Comparison of ENCODE assay signal across 13 cellular contexts in the genomic region with DNA sequence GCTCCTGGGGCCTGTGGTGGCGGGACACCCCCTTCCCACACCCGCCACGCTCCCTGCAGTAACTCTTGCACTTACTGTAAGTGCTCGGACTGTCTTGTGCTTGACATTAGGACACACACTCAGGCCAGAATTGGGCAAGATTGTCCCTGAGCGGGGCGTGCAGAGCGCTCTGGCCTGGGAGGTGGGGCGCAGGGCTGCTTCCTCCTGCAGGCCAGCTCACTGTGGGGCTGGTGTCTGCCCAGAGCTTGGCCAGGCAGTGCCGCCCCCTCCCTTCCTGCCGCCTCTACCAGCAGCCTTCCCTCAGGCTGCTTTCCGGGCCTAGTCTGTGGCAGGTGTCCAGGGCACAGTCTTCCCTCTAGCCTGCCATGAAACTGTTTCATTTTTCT. TPM values are rescaled to one million over a fixed set of nuclear protein-coding genes. Genes with fewer than 3 reads are reported as not detected.
DNase-seq lines count a peak whose midpoint lies in the region; ATAC-seq and FAIRE-seq lines count a peak whose summit lies in the region.
"Had no signal": no experiment of that assay in that cellular context is flagged by ENCODE, and none has a peak within 500 bp of the region (broad histone marks: within the 10 kb centered on the region; RNA-seq: fewer than 3 reads in every experiment).

No MANE protein-coding gene starts in this region.

- no peaks in the 10 kb centered on the region for H4K20me1 ChIP-seq in Karpas-422 (ENCODE audit: insufficient read depth, low read depth, low read length)

- FAIRE-seq in GM18507 (lab: Jason Lieb, UNC) = peak; percentile 33

- H3K27ac ChIP-seq in Karpas-422 (ENCODE audit: low read length) = no peak overlapping the region

- peaks cover 8% of the 10 kb centered on the region for H3K36me3 Mint-ChIP-seq in effector memory CD8-positive, alpha-beta T cell (ENCODE audit: insufficient read depth)

- peaks cover 6% of the 10 kb centered on the region for H3K4me1 ChIP-seq in Karpas-422 (ENCODE audit: low read length)

- H3K27ac Mint-ChIP-seq in effector memory CD8-positive, alpha-beta T cell = no peak overlapping the region

- peaks cover 3 to 6% of the 10 kb centered on the region in 2 donors for H3K4me1 Mint-ChIP-seq in effector memory CD8-positive, alpha-beta T cell (ENCODE audit: low read depth in 2 of 2)

- no peaks in the 10 kb centered on the region for H3K9me3 Mint-ChIP-seq in effector memory CD8-positive, alpha-beta T cell
- H3K9me3 Mint-ChIP-seq: stimulated activated naive CD8-positive, alpha-beta T cell treated with anti-CD3 and anti-CD28 coated beads, Interleukin-15, amount 100 ng/mL, for 72 hours had no signal

- no peak overlapping the region for H3K4me3 Mint-ChIP-seq in effector memory CD8-positive, alpha-beta T cell
- H3K4me3 Mint-ChIP-seq: stimulated activated naive CD8-positive, alpha-beta T cell treated with anti-CD3 and anti-CD28 coated beads, Interleukin-15, amount 100 ng/mL, for 72 hours had no signal

- H3K27me3 ChIP-seq in Karpas-422 (ENCODE audit: low read length) = no peaks in the 10 kb centered on the region
- H3K27me3 ChIP-seq: BE2C had no signal

- no peak overlapping the region for H3K4me3 ChIP-seq in Karpas-422 (ENCODE audit: low read length)

- H3K9me3 ChIP-seq in Karpas-422 (ENCODE audit: low read length) = no peaks in the 10 kb centered on the region
- H3K9me3 ChIP-seq: BE2C had no signal

- H3K9me2 ChIP-seq in Karpas-422 (replicated peaks; ENCODE audit: insufficient read depth, low read length) = no peaks in the 10 kb centered on the region

- H3K79me2 ChIP-seq in Karpas-422 (ENCODE audit: low read length) = no peaks in the 10 kb centered on the region

- no peak overlapping the region for H2AFZ ChIP-seq in Karpas-422 (ENCODE audit: low read length)

- no peaks in the 10 kb centered on the region for H3K27me3 Mint-ChIP-seq in effector memory CD8-positive, alpha-beta T cell
- H3K27me3 Mint-ChIP-seq: stimulated activated naive CD8-positive, alpha-beta T cell treated with anti-CD3 and anti-CD28 coated beads, Interleukin-15, amount 100 ng/mL, for 72 hours had no signal

- H3K36me3 ChIP-seq in Karpas-422 (ENCODE audit: insufficient read depth, low read length) = no peaks in the 10 kb centered on the region
- H3K36me3 ChIP-seq: BE2C had no signal

- H3K4me2 ChIP-seq in Karpas-422 (ENCODE audit: low read depth, low read length, poor library complexity, severe bottlenecking) = no peak overlapping the region

- ATAC-seq in HG03469 (IDR thresholded peaks at IDR 0.05; ENCODE audit: unreplicated experiment) = peak; percentile 14
- peak; percentile 12 for ATAC-seq in effector memory CD8-positive, alpha-beta T cell (replicated peaks)

- DNase-seq in GM18507 (ENCODE audit: extremely low spot score, insufficient read length, low read depth) (no peak), pons (ENCODE audit: low spot score) (peak; percentile 33), HUDEP-2 (lab: John Stamatoyannopoulos, UW; ENCODE audit: unreplicated experiment in 76 of 76) (no peak), GDM1 (lab: John Stamatoyannopoulos, UW) (no peak), Karpas-422 (no peak)
- no peak for DNase-seq in effector memory CD8-positive, alpha-beta T cell
- DNase-seq in activated CD4-positive, alpha-beta T cell treated with anti-CD3 and anti-CD28 coated beads, Interleukin-2, amount 50 U/mL, for 1 hour = no peak
- DNase-seq: activated T-cell treated with anti-CD3 and anti-CD28 coated beads for 4 hours; BE2C; NCI-H1694 treated with DMSO at 0.1 percent for 48 hours; stimulated activated naive CD8-positive, alpha-beta T cell treated with anti-CD3 and anti-CD28 coated beads, Interleukin-15, amount 100 ng/mL, for 72 hours had no signal

- no peak overlapping the region for H3K9ac ChIP-seq in Karpas-422 (ENCODE audit: low read length)

RNA-seq across cellular contexts. Expression of a gene that starts 6.1 kb away (rescaled TPM):
- total RNA-seq in Karpas-422 (2014; rRNA removed; shearing (Covaris generic); ENCODE audit: low replicate concordance) = 29.4 and 30.2 TPM in 2 replicates

RNA-seq across cellular contexts. Expression of a gene that starts 12.5 kb away (rescaled TPM):
- total RNA-seq in Karpas-422 (2014; rRNA removed; shearing (Covaris generic); ENCODE audit: low replicate concordance) = 22.7 and 51.7 TPM in 2 replicates

RNA-seq across cellular contexts. Expression of a gene that starts 23.5 kb away (rescaled TPM):
- 0.43 TPM in 1 of 2 replicates, not detected in the other for total RNA-seq in Karpas-422 (2014; rRNA removed; shearing (Covaris generic); ENCODE audit: low replicate concordance)
- total RNA-seq: aorta had no signal

RNA-seq across cellular contexts. Expression of a gene that starts 30.1 kb away (rescaled TPM):
- total RNA-seq in Karpas-422 (2014; rRNA removed; shearing (Covaris generic); ENCODE audit: low replicate concordance) = 24.9 and 49.5 TPM in 2 replicates

RNA-seq across cellular contexts. Expression of a gene that starts 32.7 kb away (rescaled TPM):
- 15.8 and 20.5 TPM in 2 replicates for total RNA-seq in Karpas-422 (2014; rRNA removed; shearing (Covaris generic); ENCODE audit: low replicate concordance)
